ENCODE assay signal across 24 cellular contexts in genomic region chr10:25575343-25575742, GRCh38.
"Had no signal": no experiment of that assay in that cellular context is flagged by ENCODE, and none has a peak within 500 bp of the region (broad histone marks: within the 10 kb centered on the region; RNA-seq: fewer than 3 reads in every experiment).

No MANE protein-coding gene starts in this region.

- H3K4me3 ChIP-seq: dorsolateral prefrontal cortex, esophagus squamous epithelium, heart left ventricle, left ventricle myocardium inferior, lung, prostate gland, right lobe of liver, suprapubic skin, tibial artery, upper lobe of left lung, vagina had no signal

- H3K36me3 ChIP-seq: esophagus squamous epithelium, heart left ventricle, left ventricle myocardium inferior, prostate gland, right lobe of liver, suprapubic skin, tibial artery, upper lobe of left lung, vagina had no signal

- H3K4me1 ChIP-seq: esophagus squamous epithelium, foreskin keratinocyte, heart left ventricle, left ventricle myocardium inferior, prostate gland, right lobe of liver, suprapubic skin, tibial artery, upper lobe of left lung, vagina had no signal

- H3K9me3 ChIP-seq: esophagus squamous epithelium, heart left ventricle, left ventricle myocardium inferior, prostate gland, right lobe of liver, suprapubic skin, tibial artery, upper lobe of left lung, vagina had no signal

- DNase-seq: cortex of kidney; dorsolateral prefrontal cortex; effector CD8-positive, alpha-beta T cell; esophagus squamous epithelium; foreskin keratinocyte; heart left ventricle; hippocampal formation; islet precursor cell; left ventricle myocardium inferior; mesenchymal stem cell; naive thymus-derived CD4-positive, alpha-beta T cell; nephron progenitor cell; right lobe of liver; stimulated activated CD4-positive, alpha-beta T cell treated with anti-CD3 and anti-CD28 coated beads, Interleukin-4, amount 100 ng/mL, for 1 hour; stimulated activated CD8-positive, alpha-beta memory T cell treated with anti-CD3 and anti-CD28 coated beads, Interleukin-4, amount 100 ng/mL, for 48 hours; stimulated activated naive CD8-positive, alpha-beta T cell treated with anti-CD3 and anti-CD28 coated beads, Interleukin-15, Interleukin-2, amounts not matched to agents 100 U/mL and 50 U/mL, for 24 hours; tibial artery; upper lobe of left lung had no signal

- H3K27ac ChIP-seq: dorsolateral prefrontal cortex, esophagus squamous epithelium, foreskin keratinocyte, heart left ventricle, left ventricle myocardium inferior, parathyroid adenoma, prostate gland, right lobe of liver, suprapubic skin, tibial artery, upper lobe of left lung, vagina had no signal

- ATAC-seq: foreskin keratinocyte; heart left ventricle; naive thymus-derived CD4-positive, alpha-beta T cell; right lobe of liver; stimulated activated effector memory CD8-positive, alpha-beta T cell treated with anti-CD3 and anti-CD28 coated beads, Interleukin-12 subunit alpha, Interleukin-12 subunit beta, amount 100 ng/mL, for 72 hours; stimulated activated naive CD8-positive, alpha-beta T cell treated with anti-CD3 and anti-CD28 coated beads, Interleukin-15, Interleukin-2, amounts not matched to agents 100 U/mL and 50 U/mL, for 24 hours had no signal

- H3K27me3 ChIP-seq: dorsolateral prefrontal cortex, esophagus squamous epithelium, foreskin keratinocyte, heart left ventricle, right lobe of liver, suprapubic skin, tibial artery, upper lobe of left lung, vagina had no signal
